Comparison of ENCODE assay signal across 9 cellular contexts in the genomic region with DNA sequence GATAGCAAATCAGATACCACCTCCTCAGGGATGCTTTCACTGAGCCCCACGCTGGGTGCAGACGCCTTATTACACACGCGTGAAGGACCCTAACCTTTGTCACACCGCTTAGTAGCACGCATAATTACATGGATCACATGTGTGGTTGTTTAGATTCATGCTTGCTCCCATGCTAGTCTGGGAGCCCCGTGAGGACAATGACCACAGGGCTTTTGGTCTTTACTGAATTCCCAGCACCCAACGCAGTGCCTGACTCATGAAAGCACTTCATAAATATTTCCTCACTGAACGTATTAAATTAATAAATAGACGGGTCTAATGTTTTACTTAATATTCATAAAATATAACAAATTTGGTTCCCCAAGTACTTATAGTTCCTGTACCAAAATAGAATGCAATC.
"Had no signal": no experiment of that assay in that cellular context is flagged by ENCODE, and none has a peak within 500 bp of the region (broad histone marks: within the 10 kb centered on the region; RNA-seq: fewer than 3 reads in every experiment).

No MANE protein-coding gene starts in this region.

- H3K27ac Mint-ChIP-seq: HFFc6 had no signal

- H3K9me3 Mint-ChIP-seq: HFFc6 had no signal

- FAIRE-seq: HepG2, K562 had no signal

- H3K9me3 ChIP-seq: HAP-1 had no signal

- H3K4me3 Mint-ChIP-seq: HFFc6 had no signal

- ATAC-seq: HCT116, HepG2, K562 had no signal

- H3K4me3 ChIP-seq: HAP-1, K562 had no signal

- H3K36me3 ChIP-seq: HAP-1 had no signal

- H3K27ac ChIP-seq: HL-60 had no signal

- H3K4me1 ChIP-seq: HAP-1 had no signal

- DNase-seq: GOT3, H7, KG1 had no signal
